ENCODE assay signal across 1 cellular context in the genomic region with DNA sequence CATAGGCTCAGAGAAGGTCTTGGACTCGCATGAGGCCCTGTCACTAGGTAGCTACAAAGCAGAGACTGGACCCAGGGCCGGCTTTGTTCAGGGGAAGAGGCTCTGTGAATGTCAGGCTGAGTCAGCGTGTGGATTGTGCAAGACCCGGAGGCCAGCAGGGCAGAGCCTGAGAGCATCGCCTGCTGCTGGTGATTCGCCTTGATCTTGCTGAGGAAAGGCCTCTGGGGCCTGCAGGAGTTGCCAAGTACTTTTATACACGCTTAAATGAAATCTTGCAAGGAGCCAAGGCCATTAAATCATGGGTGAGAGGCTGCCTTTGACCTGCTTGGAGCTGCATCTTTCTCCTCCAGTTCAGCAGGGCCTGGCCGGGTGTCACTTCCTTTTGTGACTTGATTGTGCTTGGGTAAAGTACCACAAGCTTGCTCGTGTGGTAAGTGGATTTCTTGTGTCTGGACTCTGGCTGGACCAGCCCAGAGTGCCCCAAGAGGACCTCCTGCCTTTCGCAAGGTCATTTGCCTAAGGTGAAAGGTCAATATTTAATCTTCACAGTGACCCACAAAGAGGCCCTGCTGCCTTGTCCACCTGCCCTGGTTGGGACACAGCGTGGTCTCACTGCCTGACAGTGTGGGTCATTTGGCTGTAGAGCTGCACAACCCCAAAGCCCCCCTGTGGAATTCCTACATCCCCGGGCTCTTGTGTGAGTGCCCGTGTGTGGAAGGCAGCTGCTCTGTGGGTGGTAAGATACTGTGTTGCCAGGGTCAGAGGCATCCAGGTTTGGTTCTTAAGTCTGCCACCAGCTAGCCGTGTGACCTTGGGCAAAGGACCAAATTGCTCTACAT.
TF ChIP-seq lines count a peak whose summit lies in the region.

No MANE protein-coding gene starts in this region.

TF ChIP-seq in K562, 482 proteins besides CTCF, POLR2A, EP300 and RAD21 (continued from another document):
- peak; percentile 19; the same call in 1 of the 2 replicates for TF ChIP-seq PKNOX1 (IDR thresholded peaks at IDR 0.05)
- TF ChIP-seq CBFA2T3 (IDR thresholded peaks at IDR 0.05) = peak; percentile 66
- TF ChIP-seq NR2C1 (IDR thresholded peaks at IDR 0.05) = peak; percentile 80
- TF ChIP-seq NR2C1 (tag; IDR thresholded peaks at IDR 0.05) = peak; percentile 72
- TF ChIP-seq SMARCA4 (IDR thresholded peaks at IDR 0.05) = peak; percentile 91
